ENCODE assay signal across 8 cellular contexts in the genomic region with DNA sequence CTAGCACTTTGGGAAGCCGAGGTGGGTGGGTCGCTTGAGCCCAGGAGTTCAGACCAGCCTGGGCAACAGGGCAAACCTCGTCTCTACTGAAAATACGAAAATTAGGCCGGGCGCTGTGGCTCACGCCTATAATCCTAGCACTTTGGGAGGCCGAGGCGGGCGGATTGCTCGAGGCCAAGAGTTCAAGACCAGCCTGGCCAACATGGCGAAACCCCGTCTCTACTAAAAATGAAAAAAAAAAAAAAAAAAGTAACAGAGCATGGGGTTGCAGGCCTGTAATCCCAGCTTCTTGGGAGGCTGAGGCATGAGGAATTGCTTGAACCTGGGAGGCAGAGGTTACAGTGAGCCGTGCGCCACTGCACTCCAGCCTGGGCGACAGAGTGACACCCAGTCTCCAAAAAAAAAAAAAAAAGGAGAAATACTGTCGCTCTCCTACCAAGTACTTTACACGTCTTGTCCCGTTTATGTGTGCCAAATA. TPM values are rescaled to one million over a fixed set of nuclear protein-coding genes. Genes with fewer than 3 reads are reported as not detected.
DNase-seq lines count a peak whose midpoint lies in the region; ATAC-seq and TF ChIP-seq lines count a peak whose summit lies in the region.

No MANE protein-coding gene starts in this region.

- TF ChIP-seq POLR2A in vagina (IDR thresholded peaks at IDR 0.05) = no peak

- peaks cover 0 to 25% (median 12%) of the 10 kb centered on the region in 9 donors for H3K4me1 ChIP-seq in heart right ventricle
- H3K4me1 ChIP-seq in mononuclear cell (ENCODE audit: insufficient read depth, low read length) = peaks cover 23% of the 10 kb centered on the region
- H3K4me1 ChIP-seq in vagina = peaks cover 5% of the 10 kb centered on the region

- H3K9me3 ChIP-seq in heart right ventricle = no peaks in the 10 kb centered on the region
- H3K9me3 ChIP-seq in mononuclear cell (ENCODE audit: low read depth, low read length) = no peaks in the 10 kb centered on the region
- H3K9me3 ChIP-seq in vagina = no peaks in the 10 kb centered on the region

- H3K36me3 ChIP-seq in heart right ventricle = no peaks in the 10 kb centered on the region
- H3K36me3 ChIP-seq in brain microvascular endothelial cell (replicated peaks) = no peaks in the 10 kb centered on the region
- H3K36me3 ChIP-seq in vagina = no peaks in the 10 kb centered on the region

- intact Hi-C loops in heart right ventricle (cut with DNase I) = loop anchor here in 2 of 10 donors (10.0 kb wide), 2 partner anchors 359 to 779 kb away; partner anchors contain the start of genes DTL (in 1 of the 2) and INTS7 (in 1 of the 2)
- intact Hi-C loops in Right ventricle myocardium superior (cut with DNase I) = no loop called here
- intact Hi-C loops in vagina (cut with DNase I) = no loop called here

- ATAC-seq in heart right ventricle (peak in 1 of 8 donors; percentile 18), Right ventricle myocardium superior (ENCODE audit: poor library complexity) (no peak), HG02885 (IDR thresholded peaks at IDR 0.05; ENCODE audit: poor library complexity, unreplicated experiment) (no peak), GM21825 (IDR thresholded peaks at IDR 0.05; ENCODE audit: unreplicated experiment) (no peak)

- TF ChIP-seq CTCF in heart right ventricle (IDR thresholded peaks at IDR 0.05) (no peak), brain microvascular endothelial cell (IDR thresholded peaks at IDR 0.05; ENCODE audit: low read depth, low read length, missing control alignments) (no peak), vagina (IDR thresholded peaks at IDR 0.05) (no peak)

- H3K27ac ChIP-seq in heart right ventricle (no peak overlapping the region), brain microvascular endothelial cell (no peak overlapping the region), vagina (no peak overlapping the region)

- H3K27me3 ChIP-seq in heart right ventricle (no peaks in the 10 kb centered on the region), brain microvascular endothelial cell (replicated peaks) (no peaks in the 10 kb centered on the region), mononuclear cell (ENCODE audit: insufficient read depth, low read length) (no peaks in the 10 kb centered on the region), vagina (no peaks in the 10 kb centered on the region)

- H3K4me3 ChIP-seq in heart right ventricle (peak overlapping the region; percentile 34 to 71 (median 58)), brain microvascular endothelial cell (ENCODE audit: low read depth, low read length) (peak overlapping the region; percentile 82), mononuclear cell (ENCODE audit: low read length) (peak overlapping the region; percentile 51), vagina (peak overlapping the region; percentile 43 to 48)

- in situ Hi-C loops in brain microvascular endothelial cell (cut with HindIII; ENCODE audit: low pct_ligation_motif_present, low sequenced_read_pairs) = no loop called here

- WGBS in heart right ventricle, 2 donors = 32 to 35% methylated on average over 19 of the region's 19 CpGs

- DNase-seq in heart right ventricle = no peak
- DNase-seq in Right ventricle myocardium superior = no peak
- no peak for DNase-seq in brain microvascular endothelial cell
- no peak for DNase-seq in vagina (ENCODE audit: extremely low spot score in 2 of 2)
- DNase-seq in GF-D8 (lab: John Stamatoyannopoulos, UW) = no peak

RNA-seq across cellular contexts. Expression of gene NEK2, which starts 0.7 kb away (rescaled TPM):
- total RNA-seq in heart right ventricle = 1 to 10 TPM in 2 of 10 donors, under 1 TPM in 3, not detected in 5; 0.12 to 2.1 (median 0.23) TPM
- under 1 TPM in 1 of 2 donors, not detected in 1; 0.04 TPM for polyA plus RNA-seq in heart right ventricle
- not detected for total RNA-seq in Right ventricle myocardium superior
- total RNA-seq in mononuclear cell = 0.52 TPM
- 1.7 TPM for total RNA-seq in vagina
